9 cellular contexts compared by ENCODE assay signal in genomic region chr13:98575009-98575866, GRCh38. TPM values are rescaled to one million over a fixed set of nuclear protein-coding genes. Genes with fewer than 3 reads are reported as not detected.
DNase-seq lines count a peak whose midpoint lies in the region; ATAC-seq, FAIRE-seq and TF ChIP-seq lines count a peak whose summit lies in the region.
"Had no signal": no experiment of that assay in that cellular context is flagged by ENCODE, and none has a peak within 500 bp of the region (broad histone marks: within the 10 kb centered on the region; RNA-seq: fewer than 3 reads in every experiment).

No MANE protein-coding gene starts in this region.

- no peak for TF ChIP-seq POLR2A in thyroid gland (IDR thresholded peaks at IDR 0.05)

- H3K27me3 Mint-ChIP-seq in activated CD8-positive, alpha-beta memory T cell treated with anti-CD3 and anti-CD28 coated beads, Interleukin-2, amount 10 ng/mL, durations not matched to agents 7 days and 5 days, result no peaks in the 10 kb centered on the region
- no peaks in the 10 kb centered on the region for H3K27me3 Mint-ChIP-seq in activated T-helper 17 cell treated with anti-CD3 and anti-CD28 coated beads, Interleukin-2, amount 50 U/mL, for 72 hours

- H3K4me3 ChIP-seq in keratinocyte (ENCODE audit: control insufficient read depth in 2 of 3, extremely low read depth in 1 of 3, insufficient read depth in 2 of 3, low read depth in 1 of 3, low read length in 3 of 3) (peak overlapping the region; percentile 70 to 93 (median 78)), thyroid gland (replicated peaks in 1 of 3) (peak overlapping the region; percentile 83 to 93 (median 90))

- H4K20me1 ChIP-seq in keratinocyte (ENCODE audit: control insufficient read depth, extremely low read depth, insufficient read depth, low read length), result peaks cover 22% of the 10 kb centered on the region

- dilution Hi-C loops in keratinocyte (cut with MboI; ENCODE audit: extremely low pct_ligation_motif_present, low sequenced_read_pairs), result no loop called here

- peaks cover 63% of the 10 kb centered on the region for H3K79me2 ChIP-seq in keratinocyte (ENCODE audit: control insufficient read depth, insufficient read depth, low read length)

- H3K9me3 ChIP-seq in keratinocyte (ENCODE audit: control insufficient read depth, low read depth, low read length) (no peaks in the 10 kb centered on the region), thyroid gland (no peaks in the 10 kb centered on the region)

- intact Hi-C loops in thyroid gland (cut with DNase I), result loop anchor here (5.0 to 10.0 kb wide), 2 partner anchors 88 to 130 kb away; no protein-coding TSS in a partner anchor

- H2AFZ ChIP-seq in keratinocyte (ENCODE audit: control insufficient read depth, low read length), result no peak overlapping the region

- H3K27ac ChIP-seq in keratinocyte (ENCODE audit: control insufficient read depth, insufficient read depth, low read length), result peak overlapping the region; percentile 80
- peak overlapping the region; percentile 98 to 100 (median 100) for H3K27ac ChIP-seq in thyroid gland

- no peaks in the 10 kb centered on the region for H3K9me3 Mint-ChIP-seq in activated CD8-positive, alpha-beta memory T cell treated with anti-CD3 and anti-CD28 coated beads, Interleukin-2, amount 10 ng/mL, durations not matched to agents 7 days and 5 days (ENCODE audit: low read depth)
- no peaks in the 10 kb centered on the region for H3K9me3 Mint-ChIP-seq in activated T-helper 17 cell treated with anti-CD3 and anti-CD28 coated beads, Interleukin-2, amount 50 U/mL, for 72 hours

- H3K9ac ChIP-seq in keratinocyte (ENCODE audit: control insufficient read depth, extremely low read depth, insufficient read depth, low read length), result peak overlapping the region; percentile 86

- no peak for ATAC-seq in activated CD8-positive, alpha-beta memory T cell treated with anti-CD3 and anti-CD28 coated beads, Interleukin-2, amount 10 ng/mL, durations not matched to agents 7 days and 5 days
- ATAC-seq in activated T-helper 17 cell treated with anti-CD3 and anti-CD28 coated beads, Interleukin-2, amount 50 U/mL, for 72 hours (replicated peaks), result no peak
- no peak for ATAC-seq in HG02571 (IDR thresholded peaks at IDR 0.05; ENCODE audit: unreplicated experiment)

- CTCF ChIA-PET in activated CD8-positive, alpha-beta memory T cell treated with anti-CD3 and anti-CD28 coated beads, Interleukin-2, amount 10 ng/mL, durations not matched to agents 7 days and 5 days (lab: Charles Lee), result interaction anchor here (1.0 to 1.3 kb wide), 3 partner anchors 19 to 133 kb away, joined by 3 to 5 read pairs (median 4); no protein-coding TSS in a partner anchor

- TF ChIP-seq CTCF in keratinocyte (optimal IDR thresholded peaks at IDR 0.05 in 1 of 3, IDR thresholded peaks at IDR 0.05 in 1 of 3, conservative IDR thresholded peaks at IDR 0.05 in 1 of 3; ENCODE audit: extremely low read depth in 1 of 3, insufficient read depth in 2 of 3, low read length in 3 of 3), result no peak
- no peak for TF ChIP-seq CTCF in thyroid gland (IDR thresholded peaks at IDR 0.05)

- H3K4me1 ChIP-seq in keratinocyte (ENCODE audit: control insufficient read depth, extremely low read depth, insufficient read depth, low read length), result peaks cover 48% of the 10 kb centered on the region
- H3K4me1 ChIP-seq in thyroid gland, result peaks cover 33 to 52% of the 10 kb centered on the region in 2 donors

- H3K9me1 ChIP-seq in keratinocyte (ENCODE audit: control insufficient read depth, extremely low read depth, insufficient read depth, low read length), result peaks cover 5% of the 10 kb centered on the region

- H3K27me3 ChIP-seq in keratinocyte (ENCODE audit: control insufficient read depth, extremely low read depth, insufficient read depth, low read length) (no peaks in the 10 kb centered on the region), thyroid gland (no peaks in the 10 kb centered on the region)

- H3K4me1 Mint-ChIP-seq in activated CD8-positive, alpha-beta memory T cell treated with anti-CD3 and anti-CD28 coated beads, Interleukin-2, amount 10 ng/mL, durations not matched to agents 7 days and 5 days, result peaks cover 59% of the 10 kb centered on the region
- H3K4me1 Mint-ChIP-seq in activated T-helper 17 cell treated with anti-CD3 and anti-CD28 coated beads, Interleukin-2, amount 50 U/mL, for 72 hours, result peaks cover 36% of the 10 kb centered on the region

- peak overlapping the region; percentile 91 for H3K4me3 Mint-ChIP-seq in activated CD8-positive, alpha-beta memory T cell treated with anti-CD3 and anti-CD28 coated beads, Interleukin-2, amount 10 ng/mL, durations not matched to agents 7 days and 5 days
- H3K4me3 Mint-ChIP-seq in activated T-helper 17 cell treated with anti-CD3 and anti-CD28 coated beads, Interleukin-2, amount 50 U/mL, for 72 hours, result peak overlapping the region; percentile 90

- no peak for DNase-seq in activated CD8-positive, alpha-beta memory T cell treated with anti-CD3 and anti-CD28 coated beads, Interleukin-2, amount 10 ng/mL, durations not matched to agents 7 days and 5 days
- no peak for DNase-seq in activated CD8-positive, alpha-beta memory T cell treated with anti-CD3 and anti-CD28 coated beads, Interleukin-2, amount 50 U/mL, for 4 hours
- DNase-seq in keratinocyte (ENCODE audit: low read depth, low spot score), result no peak
- DNase-seq in thyroid gland, result no peak
- no peak for DNase-seq in AG20443 (ENCODE audit: low spot score)
- DNase-seq in NCI-H187 treated with DMSO at 0.1 percent for 48 hours (lab: John Stamatoyannopoulos, UW), result no peak

- peak overlapping the region; percentile 97 for H3K4me2 ChIP-seq in keratinocyte (ENCODE audit: control insufficient read depth, extremely low read depth, insufficient read depth, low read depth, low read length)

- H3K36me3 ChIP-seq in keratinocyte (ENCODE audit: control insufficient read depth in 2 of 2, extremely low read depth in 1 of 2, insufficient read depth in 2 of 2, low read length in 2 of 2) (peaks cover 0 to 6% of the 10 kb centered on the region in 2 experiments), thyroid gland (no peaks in the 10 kb centered on the region)

- peaks cover 24% of the 10 kb centered on the region for H3K36me3 Mint-ChIP-seq in activated CD8-positive, alpha-beta memory T cell treated with anti-CD3 and anti-CD28 coated beads, Interleukin-2, amount 10 ng/mL, durations not matched to agents 7 days and 5 days
- H3K36me3 Mint-ChIP-seq in activated T-helper 17 cell treated with anti-CD3 and anti-CD28 coated beads, Interleukin-2, amount 50 U/mL, for 72 hours (ENCODE audit: low read depth), result peaks cover 58% of the 10 kb centered on the region

- 32 to 38% methylated on average over 10 of the region's 10 CpGs for WGBS in thyroid gland, 2 donors

- no peak for FAIRE-seq in keratinocyte (lab: Jason Lieb, UNC)
- FAIRE-seq: endometrium had no signal

- H3K27ac Mint-ChIP-seq in activated CD8-positive, alpha-beta memory T cell treated with anti-CD3 and anti-CD28 coated beads, Interleukin-2, amount 10 ng/mL, durations not matched to agents 7 days and 5 days, result peak overlapping the region; percentile 93
- H3K27ac Mint-ChIP-seq in activated T-helper 17 cell treated with anti-CD3 and anti-CD28 coated beads, Interleukin-2, amount 50 U/mL, for 72 hours, result peak overlapping the region; percentile 90

RNA-seq across cellular contexts. Expression of gene STK24, which starts 1.7 kb away (rescaled TPM):
- 100 to 1,000 TPM; 134 to 148 TPM for total RNA-seq in activated CD8-positive, alpha-beta memory T cell treated with anti-CD3 and anti-CD28 coated beads, Interleukin-2, amount 10 ng/mL, durations not matched to agents 7 days and 5 days
- total RNA-seq in activated T-helper 17 cell treated with anti-CD3 and anti-CD28 coated beads, Interleukin-2, amount 50 U/mL, for 72 hours, result 100 to 1,000 TPM; 212 to 231 TPM
- polyA plus RNA-seq in keratinocyte, result 39.4 to 119 TPM (median 81.6 TPM) in 3 replicates
- 640 TPM for polyA plus RNA-seq in keratinocyte (2011; ENCODE audit: low read depth)
- 89.3 and 151 TPM in 2 replicates for polyA plus RNA-seq in keratinocyte (2011; cell fraction: cytosol; rRNA removed)
- polyA plus RNA-seq in keratinocyte (2011; cell fraction: nucleus; rRNA removed), result 67.3 and 81.6 TPM in 2 replicates
- 113 and 203 TPM in 2 replicates for polyA plus RNA-seq in keratinocyte (2012; ENCODE audit: low replicate concordance)
- polyA minus RNA-seq in keratinocyte, result 32.9 to 61.3 TPM (median 61.3 TPM) in 3 replicates
- polyA minus RNA-seq in keratinocyte (2011; cell fraction: cytosol; rRNA and poly(A)+ RNA removed), result 32.8 TPM
- polyA minus RNA-seq in keratinocyte (2011; cell fraction: nucleus; rRNA and poly(A)+ RNA removed), result 22.1 and 45.6 TPM in 2 replicates
- 100 to 1,000 TPM in 1 of 4 donors, 10 to 100 TPM in 3; 74.5 to 102 (median 90.7) TPM for total RNA-seq in thyroid gland
